In the genomic region with DNA sequence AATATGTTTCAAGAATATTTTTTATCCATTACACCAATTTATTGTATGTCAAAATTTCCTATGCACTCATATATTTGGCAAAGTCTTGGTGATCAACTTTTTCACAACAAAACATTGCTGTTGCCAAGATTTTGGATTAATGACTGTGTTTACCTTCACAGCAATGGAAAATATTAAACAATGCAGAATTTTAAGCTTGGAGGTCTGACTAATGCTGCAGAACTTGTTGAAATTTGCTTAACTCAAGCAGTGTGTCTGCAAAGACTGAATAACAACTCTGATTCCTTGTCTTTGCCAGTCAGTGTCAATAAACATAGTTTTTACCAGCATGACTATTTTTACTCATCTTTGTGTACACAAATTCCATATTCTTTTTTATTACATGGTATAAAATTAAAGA, we compare ENCODE assay signal across 16 cellular contexts.
A peak's percentile ranks its signal among the peaks of the same experiment; 100 is the strongest.
DNase-seq lines count a peak whose midpoint lies in the region; ATAC-seq, FAIRE-seq and TF ChIP-seq lines count a peak whose summit lies in the region.
"Had no signal": no experiment of that assay in that cellular context is flagged by ENCODE, and none has a peak within 500 bp of the region (broad histone marks: within the 10 kb centered on the region; RNA-seq: fewer than 3 reads in every experiment).

No MANE protein-coding gene starts in this region.

- CTCF ChIA-PET in A549 (lab: Yijun Ruan, JAX) = no interaction called here
- CTCF ChIA-PET in endothelial cell of umbilical vein (lab: Charles Lee) = interaction anchor here (1.7 kb wide), 1 partner anchor 16 kb away, joined by 4 read pairs; no protein-coding TSS in a partner anchor
- CTCF ChIA-PET in activated CD8-positive, alpha-beta memory T cell treated with anti-CD3 and anti-CD28 coated beads, Interleukin-2, amount 10 ng/mL, durations not matched to agents 7 days and 5 days (lab: Charles Lee) = no interaction called here

- no peak overlapping the region for H3K4me3 Mint-ChIP-seq in activated CD8-positive, alpha-beta memory T cell treated with anti-CD3 and anti-CD28 coated beads, Interleukin-2, amount 10 ng/mL, durations not matched to agents 7 days and 5 days
- H3K4me3 Mint-ChIP-seq: CD4-positive, CD25-positive, alpha-beta regulatory T cell; GM23338 had no signal

- intact Hi-C loops in endothelial cell of umbilical vein (cut with micrococcal nuclease) = no loop called here

- H3K9ac ChIP-seq in endothelial cell of umbilical vein (replicated peaks; ENCODE audit: extremely low read depth, insufficient read depth, low read length) = no peak overlapping the region

- no peak for ATAC-seq in A549
- no peak for ATAC-seq in activated CD8-positive, alpha-beta memory T cell treated with anti-CD3 and anti-CD28 coated beads, Interleukin-2, amount 10 ng/mL, durations not matched to agents 7 days and 5 days
- ATAC-seq: GM23338 had no signal

- H3K27ac Mint-ChIP-seq in activated CD8-positive, alpha-beta memory T cell treated with anti-CD3 and anti-CD28 coated beads, Interleukin-2, amount 10 ng/mL, durations not matched to agents 7 days and 5 days = no peak overlapping the region
- H3K27ac Mint-ChIP-seq: CD4-positive, CD25-positive, alpha-beta regulatory T cell; GM23338 had no signal

- no peaks in the 10 kb centered on the region for H3K27me3 Mint-ChIP-seq in activated CD8-positive, alpha-beta memory T cell treated with anti-CD3 and anti-CD28 coated beads, Interleukin-2, amount 10 ng/mL, durations not matched to agents 7 days and 5 days
- H3K27me3 Mint-ChIP-seq: CD4-positive, CD25-positive, alpha-beta regulatory T cell had no signal

- no peak for TF ChIP-seq EP300 in A549 (IDR thresholded peaks at IDR 0.05)

- no peaks in the 10 kb centered on the region for H3K4me1 Mint-ChIP-seq in activated CD8-positive, alpha-beta memory T cell treated with anti-CD3 and anti-CD28 coated beads, Interleukin-2, amount 10 ng/mL, durations not matched to agents 7 days and 5 days
- H3K4me1 Mint-ChIP-seq: CD4-positive, CD25-positive, alpha-beta regulatory T cell had no signal

- TF ChIP-seq RAD21 in A549 (conservative IDR thresholded peaks at IDR 0.05 in 1 of 2, IDR thresholded peaks at IDR 0.05 in 1 of 2) = no peak

- H3K79me2 ChIP-seq in endothelial cell of umbilical vein (ENCODE audit: control insufficient read depth, insufficient read depth, low read length) = no peaks in the 10 kb centered on the region

- no TSS peak for BruUV-seq in endothelial cell of umbilical vein (replicated peaks; lab: Mats Ljungman, UMichigan)

- no peaks in the 10 kb centered on the region for H3K9me3 Mint-ChIP-seq in activated CD8-positive, alpha-beta memory T cell treated with anti-CD3 and anti-CD28 coated beads, Interleukin-2, amount 10 ng/mL, durations not matched to agents 7 days and 5 days (ENCODE audit: low read depth)
- H3K9me3 Mint-ChIP-seq: GM23338 had no signal

- H3K36me3 ChIP-seq in endothelial cell of umbilical vein (ENCODE audit: control insufficient read depth in 2 of 2, extremely low read depth in 1 of 2, insufficient read depth in 2 of 2, low read length in 2 of 2) = no peaks in the 10 kb centered on the region

- H3K4me1 ChIP-seq in A549 (peaks cover 6% of the 10 kb centered on the region; the same call in 1 of the 3 replicates), endothelial cell of umbilical vein (ENCODE audit: control insufficient read depth, extremely low read depth, insufficient read depth, low read length) (no peaks in the 10 kb centered on the region)

- TF ChIP-seq POLR2A in A549 (IDR thresholded peaks at IDR 0.05; ENCODE audit: low read length) = no peak
- TF ChIP-seq POLR2A in endothelial cell of umbilical vein (IDR thresholded peaks at IDR 0.05; ENCODE audit: low read depth, low read length) = no peak

- TF ChIP-seq CTCF in A549 (IDR thresholded peaks at IDR 0.05) (no peak), endothelial cell of umbilical vein (IDR thresholded peaks at IDR 0.05; ENCODE audit: extremely low read depth in 1 of 2, insufficient read depth in 1 of 2, low read depth in 1 of 2, low read length in 2 of 2) (no peak)

- no peaks in the 10 kb centered on the region for H3K9me1 ChIP-seq in endothelial cell of umbilical vein (replicated peaks; ENCODE audit: control insufficient read depth, extremely low read depth, insufficient read depth, low read length)

- no peaks in the 10 kb centered on the region for H4K20me1 ChIP-seq in endothelial cell of umbilical vein (replicated peaks; ENCODE audit: control insufficient read depth, extremely low read depth, insufficient read depth, low read length)

- dilution Hi-C loops in endothelial cell of umbilical vein (cut with MboI; ENCODE audit: extremely low pct_ligation_motif_present, low sequenced_read_pairs) = no loop called here

- POLR2A ChIA-PET in A549 (lab: Yijun Ruan, JAX) (no interaction called here), endothelial cell of umbilical vein (lab: Charles Lee) (no interaction called here)

- H3K4me2 ChIP-seq in A549 = no peak overlapping the region
- H3K4me2 ChIP-seq in endothelial cell of umbilical vein (ENCODE audit: insufficient read depth, low read length) = no peak overlapping the region
- H3K4me2 ChIP-seq: GM23338 had no signal

- no peaks in the 10 kb centered on the region for H3K9me3 ChIP-seq in A549
- H3K9me3 ChIP-seq in endothelial cell of umbilical vein (replicated peaks; ENCODE audit: control insufficient read depth, insufficient read depth, low read length) = no peaks in the 10 kb centered on the region

- H3K36me3 Mint-ChIP-seq in activated CD8-positive, alpha-beta memory T cell treated with anti-CD3 and anti-CD28 coated beads, Interleukin-2, amount 10 ng/mL, durations not matched to agents 7 days and 5 days = no peaks in the 10 kb centered on the region
- H3K36me3 Mint-ChIP-seq: CD4-positive, CD25-positive, alpha-beta regulatory T cell had no signal

- no peak for DNase-seq in A549 (ENCODE audit: low read depth in 1 of 2, low spot score in 1 of 2)
- peak; percentile 9 for DNase-seq in LHCN-M2 (ENCODE audit: low read depth)
- DNase-seq in endothelial cell of umbilical vein (ENCODE audit: low read depth, low spot score) = peak; percentile 79
- peak; percentile 12 for DNase-seq in iris pigment epithelial cell (ENCODE audit: low read depth)
- no peak for DNase-seq in NCI-H82 treated with DMSO at 0.1 percent for 48 hours (lab: John Stamatoyannopoulos, UW; ENCODE audit: unreplicated experiment)
- DNase-seq in HuH-7.5 (ENCODE audit: low spot score) = no peak
- no peak for DNase-seq in activated CD8-positive, alpha-beta memory T cell treated with anti-CD3 and anti-CD28 coated beads, Interleukin-2, amount 10 ng/mL, durations not matched to agents 7 days and 5 days
- DNase-seq in stimulated activated CD4-positive, alpha-beta T cell treated with anti-CD3 and anti-CD28 coated beads, Interleukin-2, amount 100 ng/mL, for 48 hours = no peak
- DNase-seq: CD4-positive, CD25-positive, alpha-beta regulatory T cell; NCI-H1092; NCI-H187; NCI-H510A; NCI-H82 had no signal

- no peak overlapping the region for H2AFZ ChIP-seq in endothelial cell of umbilical vein (ENCODE audit: low read depth, low read length)
- H2AFZ ChIP-seq: GM23338 had no signal

- no peaks in the 10 kb centered on the region for H3K27me3 ChIP-seq in endothelial cell of umbilical vein (ENCODE audit: control insufficient read depth in 2 of 2, insufficient read depth in 2 of 2, low read length in 2 of 2)

- no peak overlapping the region for H3K27ac ChIP-seq in A549
- no peak overlapping the region for H3K27ac ChIP-seq in endothelial cell of umbilical vein (ENCODE audit: insufficient read depth, low read depth, low read length)
- H3K27ac ChIP-seq: 22Rv1 had no signal

- FAIRE-seq in A549 (lab: Jason Lieb, UNC) = no peak
- no peak for FAIRE-seq in endothelial cell of umbilical vein (lab: Jason Lieb, UNC)
- FAIRE-seq: GM12892 had no signal

- no peak overlapping the region for H3K4me3 ChIP-seq in A549
- H3K4me3 ChIP-seq in endothelial cell of umbilical vein (replicated peaks in 1 of 3; ENCODE audit: insufficient read depth in 1 of 3, low read depth in 1 of 3, low read length in 3 of 3) = no peak overlapping the region
- H3K4me3 ChIP-seq: GM23338 had no signal

TF ChIP-seq in A549, 52 proteins besides CTCF, POLR2A, EP300 and RAD21:
- TF ChIP-seq HEYL (CRISPR knock-in tag; IDR thresholded peaks at IDR 0.05) = no peak
- no peak for TF ChIP-seq ESRRA (IDR thresholded peaks at IDR 0.05; ENCODE audit: borderline replicate concordance, low read length)
- TF ChIP-seq FOSL2 (IDR thresholded peaks at IDR 0.05) = no peak
- 0 out of 2 replicates have a peak, but pooled peaks have one; percentile 4 for TF ChIP-seq FOSL2 (CRISPR knock-in tag; IDR thresholded peaks at IDR 0.05)
TF ChIP-seq in A549: peak in this region for 1.

TF ChIP-seq in endothelial cell of umbilical vein, 7 proteins besides CTCF, POLR2A, EP300 and RAD21:
- TF ChIP-seq EZH2 (IDR thresholded peaks at IDR 0.05; ENCODE audit: borderline replicate concordance, low read depth, low read length, severe bottlenecking) = no peak
- TF ChIP-seq, protein P1, sequence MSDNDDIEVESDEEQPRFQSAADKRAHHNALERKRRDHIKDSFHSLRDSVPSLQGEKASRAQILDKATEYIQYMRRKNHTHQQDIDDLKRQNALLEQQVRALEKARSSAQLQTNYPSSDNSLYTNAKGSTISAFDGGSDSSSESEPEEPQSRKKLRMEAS (IDR thresholded peaks at IDR 0.05; ENCODE audit: insufficient read depth, insufficient read length) = no peak
- no peak for TF ChIP-seq GATA2 (IDR thresholded peaks at IDR 0.05; ENCODE audit: insufficient read depth, insufficient read length, low read depth, low read length)
- no peak for TF ChIP-seq POLR2AphosphoS5 (IDR thresholded peaks at IDR 0.05; ENCODE audit: insufficient read depth, low read depth, low read length)
- no peak for TF ChIP-seq FOS (IDR thresholded peaks at IDR 0.05; ENCODE audit: borderline replicate concordance, insufficient read depth, low read length)
- TF ChIP-seq JUN (IDR thresholded peaks at IDR 0.05; ENCODE audit: borderline replicate concordance, insufficient read depth, insufficient read length, low read depth) = no peak
- no peak for TF ChIP-seq MYC (IDR thresholded peaks at IDR 0.05; ENCODE audit: low read depth, low read length)

Comparison
In these comparisons a context has a peak if more than half of its experiments do, and no peak if none do; other contexts are left out.
1. DNase-seq: peak in LHCN-M2 (single experiment), endothelial cell of umbilical vein (single experiment) and iris pigment epithelial cell (single experiment); none in A549 (0 of 2), NCI-H82 treated with DMSO at 0.1 percent for 48 hours (single experiment), HuH-7.5 (single experiment), activated CD8-positive, alpha-beta memory T cell treated with anti-CD3 and anti-CD28 coated beads, Interleukin-2, amount 10 ng/mL, durations not matched to agents 7 days and 5 days (single experiment) and stimulated activated CD4-positive, alpha-beta T cell treated with anti-CD3 and anti-CD28 coated beads, Interleukin-2, amount 100 ng/mL, for 48 hours (0 of 2).